In the genomic region with DNA sequence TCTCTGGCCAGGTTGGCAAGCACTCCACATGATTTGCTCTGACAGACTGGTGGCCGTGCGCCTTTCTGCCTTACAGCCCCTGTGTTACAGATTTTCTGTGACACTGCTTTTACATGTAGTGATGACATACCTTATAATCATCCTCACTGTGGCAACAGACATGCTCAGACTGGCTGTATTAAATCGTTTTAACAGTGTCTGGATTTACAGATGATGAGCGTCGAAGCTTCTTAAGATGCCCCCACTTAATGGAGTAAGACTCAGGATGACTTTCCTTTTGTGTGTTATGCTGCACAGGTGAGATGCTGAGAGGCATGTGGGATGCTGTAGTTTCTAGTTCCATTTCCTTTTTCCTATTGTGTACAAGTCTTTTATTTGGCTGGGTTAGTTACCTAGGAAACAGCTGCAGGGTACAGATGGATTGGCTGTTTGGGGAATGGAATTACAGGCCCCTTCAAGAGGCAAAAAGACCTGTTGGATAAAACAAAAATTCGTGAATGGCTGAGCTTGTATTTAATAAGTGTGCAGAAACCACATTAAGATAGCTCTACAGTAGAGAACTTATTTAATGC, we compare ENCODE assay signal across 22 cellular contexts. TPM values are rescaled to one million over a fixed set of nuclear protein-coding genes. Genes with fewer than 3 reads are reported as not detected.
DNase-seq lines count a peak whose midpoint lies in the region; ATAC-seq lines count a peak whose summit lies in the region.
"Had no signal": no experiment of that assay in that cellular context is flagged by ENCODE, and none has a peak within 500 bp of the region (broad histone marks: within the 10 kb centered on the region; RNA-seq: fewer than 3 reads in every experiment).

No MANE protein-coding gene starts in this region.

- H3K4ac ChIP-seq in mesenchymal stem cell (ENCODE audit: low read depth in 1 of 2, low read length in 2 of 2): no peak overlapping the region

- DNase-seq in Right ventricle myocardium inferior (ENCODE audit: missing footprints) (no peak), cardiac septum (ENCODE audit: low spot score) (no peak), cerebellar cortex (ENCODE audit: low spot score) (peak; percentile 8), mesenchymal stem cell (no peak), ACHN (no peak)
- DNase-seq in activated T-cell treated with anti-CD3 and anti-CD28 coated beads, Interleukin-2, amount 50 U/mL, for 4 hours: no peak
- no peak for DNase-seq in stimulated activated CD4-positive, alpha-beta T cell treated with anti-CD3 and anti-CD28 coated beads, Interleukin-4, amount 100 ng/mL, for 24 hours
- DNase-seq: activated CD4-positive, alpha-beta T cell treated with anti-CD3 and anti-CD28 coated beads for 1 hour; activated CD8-positive, alpha-beta memory T cell treated with anti-CD3 and anti-CD28 coated beads, Interleukin-2, amount 10 ng/mL, durations not matched to agents 7 days and 5 days; activated effector memory CD4-positive, alpha-beta T cell treated with anti-CD3 and anti-CD28 coated beads, Interleukin-2, amount 50 U/mL, for 16 hours; CD8-positive, alpha-beta memory T cell; EL; KBM-7; kidney glomerular epithelial cell; NCI-H1048; NCI-H226; small intestine; T1000; upper lobe of right lung had no signal

- H3K14ac ChIP-seq in mesenchymal stem cell (ENCODE audit: low read length in 2 of 2): no peak overlapping the region

- no peak overlapping the region for H4K91ac ChIP-seq in mesenchymal stem cell (ENCODE audit: low read length)

- peak overlapping the region in 1 of 2 experiments; percentile 39 for H2BK12ac ChIP-seq in mesenchymal stem cell (ENCODE audit: low read length in 2 of 2)

- intact Hi-C loops in Right ventricle myocardium inferior (cut with DNase I) (loop anchor here (5.0 kb wide), 1 partner anchor 34 kb away; no protein-coding TSS in a partner anchor), cardiac septum (cut with DNase I) (no loop called here)

- no peak overlapping the region for H4K8ac ChIP-seq in mesenchymal stem cell (ENCODE audit: low read length)

- no peak overlapping the region for H2AFZ ChIP-seq in mesenchymal stem cell (ENCODE audit: low read depth, low read length)

- no peaks in the 10 kb centered on the region for H3K27me3 ChIP-seq in mesenchymal stem cell (ENCODE audit: control insufficient read depth in 1 of 2, insufficient read depth in 1 of 2, low read length in 2 of 2)
- H3K27me3 ChIP-seq: upper lobe of right lung had no signal

- peak overlapping the region; percentile 73 for H3K9ac ChIP-seq in mesenchymal stem cell (ENCODE audit: low read length)

- H2BK15ac ChIP-seq in mesenchymal stem cell (ENCODE audit: low read depth, poor library complexity, severe bottlenecking): no peak overlapping the region

- H3K23ac ChIP-seq in mesenchymal stem cell (ENCODE audit: low read length in 2 of 2): no peak overlapping the region

- H3K9me3 ChIP-seq in mesenchymal stem cell (ENCODE audit: control insufficient read depth, low read length): peaks cover 9% of the 10 kb centered on the region
- H3K9me3 ChIP-seq: upper lobe of right lung had no signal

- ATAC-seq in Right ventricle myocardium inferior (peak; percentile 31), HG03521 (IDR thresholded peaks at IDR 0.05; ENCODE audit: unreplicated experiment) (no peak)
- ATAC-seq in activated T-cell treated with anti-CD3 and anti-CD28 coated beads, Interleukin-2, amount 50 U/mL, for 4 hours: no peak
- ATAC-seq: activated CD8-positive, alpha-beta memory T cell treated with anti-CD3 and anti-CD28 coated beads, Interleukin-2, amount 10 ng/mL, durations not matched to agents 7 days and 5 days; upper lobe of right lung had no signal

- no peak overlapping the region for H2BK120ac ChIP-seq in mesenchymal stem cell (ENCODE audit: low read depth, low read length)

- H3K4me1 Mint-ChIP-seq in activated T-cell treated with anti-CD3 and anti-CD28 coated beads, Interleukin-2, amount 50 U/mL, for 4 hours (ENCODE audit: low read depth): peaks cover 2% of the 10 kb centered on the region
- H3K4me1 Mint-ChIP-seq: activated CD8-positive, alpha-beta memory T cell treated with anti-CD3 and anti-CD28 coated beads, Interleukin-2, amount 10 ng/mL, durations not matched to agents 7 days and 5 days had no signal

- H2AK5ac ChIP-seq in mesenchymal stem cell (ENCODE audit: low read length, severe bottlenecking): no peak overlapping the region

- H3K27ac ChIP-seq in mesenchymal stem cell (ENCODE audit: low read length, poor library complexity, severe bottlenecking): no peak overlapping the region
- H3K27ac ChIP-seq: upper lobe of right lung had no signal

- no peak overlapping the region for H2BK5ac ChIP-seq in mesenchymal stem cell (ENCODE audit: low read depth, low read length, poor library complexity, severe bottlenecking)

- no peaks in the 10 kb centered on the region for H3K27me3 Mint-ChIP-seq in activated T-cell treated with anti-CD3 and anti-CD28 coated beads, Interleukin-2, amount 50 U/mL, for 4 hours (ENCODE audit: low read depth)
- H3K27me3 Mint-ChIP-seq: activated CD8-positive, alpha-beta memory T cell treated with anti-CD3 and anti-CD28 coated beads, Interleukin-2, amount 10 ng/mL, durations not matched to agents 7 days and 5 days; CD8-positive, alpha-beta memory T cell had no signal

- H3K4me3 Mint-ChIP-seq in activated T-cell treated with anti-CD3 and anti-CD28 coated beads, Interleukin-2, amount 50 U/mL, for 4 hours: no peak overlapping the region
- H3K4me3 Mint-ChIP-seq: activated CD8-positive, alpha-beta memory T cell treated with anti-CD3 and anti-CD28 coated beads, Interleukin-2, amount 10 ng/mL, durations not matched to agents 7 days and 5 days; CD8-positive, alpha-beta memory T cell had no signal

- H3K36me3 Mint-ChIP-seq in activated T-cell treated with anti-CD3 and anti-CD28 coated beads, Interleukin-2, amount 50 U/mL, for 4 hours (ENCODE audit: insufficient read depth): peaks cover 6% of the 10 kb centered on the region

- peaks cover 2% of the 10 kb centered on the region for H3K4me1 ChIP-seq in mesenchymal stem cell (ENCODE audit: control insufficient read depth, insufficient read depth, low read depth, low read length)
- H3K4me1 ChIP-seq: upper lobe of right lung had no signal

- no peak overlapping the region for H3K4me2 ChIP-seq in mesenchymal stem cell (ENCODE audit: low read length, poor library complexity, severe bottlenecking)

- H3K9me3 Mint-ChIP-seq in activated T-cell treated with anti-CD3 and anti-CD28 coated beads, Interleukin-2, amount 50 U/mL, for 4 hours: peaks cover 7% of the 10 kb centered on the region

- H3K79me1 ChIP-seq in mesenchymal stem cell (replicated peaks; ENCODE audit: low read length, poor library complexity, severe bottlenecking): peaks cover 31% of the 10 kb centered on the region

- in situ Hi-C loops in ACHN (cut with HindIII; ENCODE audit: low pct_ligation_motif_present, low pct_unique_long_range_greater_than_20kb, low sequenced_read_pairs): no loop called here

- peak overlapping the region in 1 of 2 experiments; percentile 64 for H3K4me3 ChIP-seq in mesenchymal stem cell (ENCODE audit: insufficient read depth in 1 of 2, low read depth in 1 of 2, low read length in 2 of 2)
- H3K4me3 ChIP-seq: upper lobe of right lung had no signal

- H3K18ac ChIP-seq in mesenchymal stem cell (ENCODE audit: low read depth in 1 of 2, low read length in 2 of 2): no peak overlapping the region

- WGBS in mesenchymal stem cell: 99% methylated on average over 6 of the region's 6 CpGs

- no peaks in the 10 kb centered on the region for H3K36me3 ChIP-seq in mesenchymal stem cell (ENCODE audit: control insufficient read depth in 1 of 2, insufficient read depth in 2 of 2, low read depth in 1 of 2, low read length in 2 of 2)
- H3K36me3 ChIP-seq: upper lobe of right lung had no signal

RNA-seq across cellular contexts. Expression of a gene that starts 20.9 kb away (rescaled TPM):
- total RNA-seq in Right ventricle myocardium inferior: 0.81 TPM
- not detected for total RNA-seq in cardiac septum
- 0.01 TPM for polyA plus RNA-seq in mesenchymal stem cell (2013, experiment 1 of 2)
- 0.11 TPM for polyA plus RNA-seq in mesenchymal stem cell (2013, experiment 2 of 2)
- under 1 TPM in 2 of 3 donors, not detected in 1; 0.08 to 0.10 TPM for total RNA-seq in activated T-cell treated with anti-CD3 and anti-CD28 coated beads, Interleukin-2, amount 50 U/mL, for 4 hours
- total RNA-seq: astrocyte, SK-MEL-5 had no signal
- polyA plus RNA-seq: CD8-positive, alpha-beta memory T cell had no signal
